8 cellular contexts compared by ENCODE assay signal in genomic region chr20:34874094-34874654, GRCh38. TPM values are rescaled to one million over a fixed set of nuclear protein-coding genes. Genes with fewer than 3 reads are reported as not detected.
DNase-seq lines count a peak whose midpoint lies in the region; ATAC-seq and TF ChIP-seq lines count a peak whose summit lies in the region.

No MANE protein-coding gene starts in this region.

- H3K9me2 ChIP-seq in PC-9 (ENCODE audit: insufficient read depth): no peaks in the 10 kb centered on the region
- no peaks in the 10 kb centered on the region for H3K9me2 ChIP-seq in neural cell (ENCODE audit: insufficient read depth, low read length)

- intact Hi-C loops in PC-9 (cut with micrococcal nuclease; ENCODE audit: unreplicated experiment) (loop anchor here (1.0 to 10.0 kb wide), 4 partner anchors 42 to 395 kb away; no protein-coding TSS in a partner anchor), thyroid gland (cut with DNase I) (loop anchor here (5.0 to 10.0 kb wide), 2 partner anchors 83 to 221 kb away; partner anchors contain the start of genes GSS, MYH7B and TRPC4AP)

- H3K36me3 ChIP-seq in PC-9 (ENCODE audit: low read depth): no peaks in the 10 kb centered on the region
- H3K36me3 ChIP-seq in neural cell (ENCODE audit: insufficient read depth, low read length): no peaks in the 10 kb centered on the region
- H3K36me3 ChIP-seq in thyroid gland: no peaks in the 10 kb centered on the region

- no peak overlapping the region for H3K4me2 ChIP-seq in PC-9
- no peak overlapping the region for H3K4me2 ChIP-seq in neural cell (ENCODE audit: low read length)

- H3F3A ChIP-seq in PC-9 (ENCODE audit: insufficient read depth, low read depth): peaks cover 5% of the 10 kb centered on the region; the same call in 1 of the 2 replicates
- no peaks in the 10 kb centered on the region for H3F3A ChIP-seq in neural cell (ENCODE audit: insufficient read depth, low read length, poor library complexity, severe bottlenecking)

- H3K4me1 ChIP-seq in PC-9 (replicated peaks; ENCODE audit: insufficient read depth) (peaks cover 26% of the 10 kb centered on the region), thyroid gland (peaks cover 14 to 20% of the 10 kb centered on the region in 2 donors)

- H4K20me1 ChIP-seq in PC-9 (ENCODE audit: insufficient read depth): 0 out of 2 replicates have a peak, but pooled peaks cover 6% of the 10 kb centered on the region
- H4K20me1 ChIP-seq in neural cell (ENCODE audit: insufficient read depth): no peaks in the 10 kb centered on the region

- no peak for ATAC-seq in GM21786 (IDR thresholded peaks at IDR 0.05; ENCODE audit: unreplicated experiment)

- TF ChIP-seq EP300 in neural cell (conservative IDR thresholded peaks at IDR 0.05; ENCODE audit: poor library complexity, severe bottlenecking): no peak

- CTCF ChIA-PET in PC-9 (lab: Charles Lee): interaction anchor here (0.8 to 1.3 kb wide), 6 partner anchors 10 to 336 kb away, joined by 3 to 9 read pairs (median 4); partner anchors contain the start of genes GSS, MYH7B and TRPC4AP

- H3K4me3 ChIP-seq in PC-9 (no peak overlapping the region), fibroblast of villous mesenchyme (ENCODE audit: low read depth, low read length) (no peak overlapping the region), neural cell (ENCODE audit: low read length) (no peak overlapping the region), thyroid gland (replicated peaks in 1 of 3) (no peak overlapping the region)

- BruUV-seq in PC-9 (replicated peaks; lab: Mats Ljungman, UMichigan): no TSS peak

- H3K79me2 ChIP-seq in PC-9 (ENCODE audit: low read depth) (peaks cover 23% of the 10 kb centered on the region), neural cell (replicated peaks; ENCODE audit: insufficient read depth, low read length) (peaks cover 15% of the 10 kb centered on the region)

- 0 out of 2 replicates have a peak overlapping the region, but pooled peaks have one; percentile 83 for H3K27ac ChIP-seq in PC-9
- H3K27ac ChIP-seq in neural cell (ENCODE audit: low read length): no peak overlapping the region
- peak overlapping the region in 2 of 3 donors; percentile 1 to 14 for H3K27ac ChIP-seq in thyroid gland

- H3K9ac ChIP-seq in neural cell (ENCODE audit: low read length): no peak overlapping the region

- TF ChIP-seq RAD21 in neural cell (conservative IDR thresholded peaks at IDR 0.05): peak; percentile 56

- no peak for TF ChIP-seq POLR2A in thyroid gland (IDR thresholded peaks at IDR 0.05)

- WGBS in thyroid gland, 2 donors: 36 to 38% methylated on average over 2 of the region's 2 CpGs

- H3K9me3 ChIP-seq in PC-9 (ENCODE audit: insufficient read depth, low read depth): no peaks in the 10 kb centered on the region
- H3K9me3 ChIP-seq in neural cell (ENCODE audit: low read length): no peaks in the 10 kb centered on the region
- H3K9me3 ChIP-seq in thyroid gland: no peaks in the 10 kb centered on the region

- peak; percentile 16 for DNase-seq in DMS79 (lab: John Stamatoyannopoulos, UW)
- peak; percentile 80 for DNase-seq in LoVo (ENCODE audit: low spot score)
- DNase-seq in PC-9: peak; percentile 66 to 81
- DNase-seq in activated T-helper 9 cell treated with anti-CD3 and anti-CD28 coated beads, Interleukin-2, amount 50 U/mL, for 16 hours (ENCODE audit: low read depth): peak; percentile 16
- peak; percentile 90 for DNase-seq in fibroblast of villous mesenchyme (ENCODE audit: low read depth)
- peak; percentile 75 to 77 for DNase-seq in thyroid gland

- TF ChIP-seq CTCF in PC-9 (conservative IDR thresholded peaks at IDR 0.05) (peak; percentile 93), fibroblast of villous mesenchyme (IDR thresholded peaks at IDR 0.05; ENCODE audit: insufficient read depth, low read depth, low read length) (peak; percentile 98), neural cell (IDR thresholded peaks at IDR 0.05; ENCODE audit: poor library complexity, severe bottlenecking) (peak; percentile 64), thyroid gland (IDR thresholded peaks at IDR 0.05) (peak; percentile 44 to 87 (median 84))

- POLR2A ChIA-PET in PC-9 (lab: Charles Lee; ENCODE audit: unreplicated experiment): interaction anchor here (0.5 to 1.1 kb wide), 3 partner anchors 81 to 272 kb away, joined by 4 to 10 read pairs (median 4); partner anchors contain the start of genes GSS and MYH7B

- H2AFZ ChIP-seq in PC-9 (no peak overlapping the region), neural cell (ENCODE audit: low read depth, low read length) (no peak overlapping the region)

- no peaks in the 10 kb centered on the region for H3K27me3 ChIP-seq in PC-9 (ENCODE audit: insufficient read depth, low read depth)
- H3K27me3 ChIP-seq in neural cell (ENCODE audit: insufficient read depth, low read depth, low read length): no peaks in the 10 kb centered on the region
- H3K27me3 ChIP-seq in thyroid gland: no peaks in the 10 kb centered on the region

TF ChIP-seq in neural cell, 6 proteins besides CTCF, POLR2A, EP300 and RAD21:
- TF ChIP-seq POLR2AphosphoS5 (IDR thresholded peaks at IDR 0.05) (no peak), SMC3 (conservative IDR thresholded peaks at IDR 0.05; ENCODE audit: poor library complexity) (peak; percentile 61)

RNA-seq across cellular contexts. Expression of gene GGT7, which starts 1.5 kb away (rescaled TPM):
- 6.5 and 9.4 TPM in 2 replicates for total RNA-seq in PC-9 (2021)
- 9.3 and 9.5 TPM in 2 replicates for total RNA-seq in fibroblast of villous mesenchyme
- 42.9 and 45.4 TPM in 2 replicates for polyA plus RNA-seq in neural cell
- polyA minus RNA-seq in neural cell: 29.4 and 38.7 TPM in 2 replicates
- 10 to 100 TPM; 24.1 to 41.1 (median 37.6) TPM for total RNA-seq in thyroid gland

RNA-seq across cellular contexts. Expression of gene ACSS2, which starts 2.2 kb away (rescaled TPM):
- 81.1 and 108 TPM in 2 replicates for total RNA-seq in PC-9 (2021)
- total RNA-seq in fibroblast of villous mesenchyme: 101 and 102 TPM in 2 replicates
- polyA plus RNA-seq in neural cell: 12.3 and 27.7 TPM in 2 replicates
- polyA minus RNA-seq in neural cell: 13.7 and 17.3 TPM in 2 replicates
- 10 to 100 TPM; 48.5 to 89.6 (median 68.1) TPM for total RNA-seq in thyroid gland

RNA-seq across cellular contexts. Expression of gene NCOA6, which starts 48.7 kb away (rescaled TPM):
- total RNA-seq in PC-9 (2021) (26.7 and 35.1 TPM in 2 replicates), fibroblast of villous mesenchyme (6.4 and 8.6 TPM in 2 replicates), thyroid gland (10 to 100 TPM; 26.5 to 33.8 (median 32.3) TPM)
- polyA plus RNA-seq in neural cell: 10.8 and 13.0 TPM in 2 replicates
- polyA minus RNA-seq in neural cell: 39.0 and 43.2 TPM in 2 replicates

Comparison
In these comparisons a context has a peak if more than half of its experiments do, and no peak if none do; other contexts are left out.
1. DNase-seq: peak in every context shown above with its lines; median percentile 90 in fibroblast of villous mesenchyme; 80 in LoVo; 76 in thyroid gland; 74 in PC-9; 16 in DMS79; 16 in activated T-helper 9 cell treated with anti-CD3 and anti-CD28 coated beads, Interleukin-2, amount 50 U/mL, for 16 hours.